8 cellular contexts compared by ENCODE assay signal in the genomic region with DNA sequence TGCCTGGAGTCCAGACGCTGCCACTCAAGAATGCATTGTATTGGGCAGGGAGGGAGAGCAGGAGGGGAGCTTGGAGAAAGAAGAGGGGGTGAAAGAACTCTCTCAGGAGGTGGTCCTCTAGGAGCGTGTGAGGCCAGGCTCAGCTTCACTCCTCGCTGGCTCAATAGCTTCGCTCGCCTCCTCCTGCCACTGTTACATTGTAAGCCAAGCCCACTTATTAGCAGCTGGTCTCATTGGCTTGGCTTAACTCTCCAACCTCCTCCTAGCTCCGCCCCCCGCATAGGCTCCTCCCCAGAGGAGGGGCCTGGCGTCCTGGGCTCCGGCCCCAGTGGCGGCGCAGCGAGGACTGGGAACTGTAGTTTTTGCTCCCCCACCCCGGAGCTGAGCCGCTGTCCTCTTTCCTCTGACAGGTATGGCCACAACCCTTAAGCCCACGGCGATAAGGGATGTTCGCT. TPM values are rescaled to one million over a fixed set of nuclear protein-coding genes. Genes with fewer than 3 reads are reported as not detected.
DNase-seq lines count a peak whose midpoint lies in the region; ATAC-seq and TF ChIP-seq lines count a peak whose summit lies in the region.

A gene (minus strand): TSS at position 165 of the 455 bp plus-strand sequence. CDS start 317 bp downstream, outside the sequence.

- WGBS in right cardiac atrium: under 1% methylated on average over 17 of the region's 17 CpGs

- intact Hi-C loops in right cardiac atrium (cut with DNase I): loop anchor here in 3 of 4 donors (10.0 kb wide), 4 partner anchors 105 to 385 kb away; a partner anchor contains a TSS

- H3K27me3 ChIP-seq in right cardiac atrium (ENCODE audit: control insufficient read depth, insufficient read depth): no peaks in the 10 kb centered on the region

- no peaks in the 10 kb centered on the region for H3K4me1 ChIP-seq in right cardiac atrium (ENCODE audit: control insufficient read depth, insufficient read depth, low read length)

- DNase-seq in GM12865 (ENCODE audit: low read depth) (peak; percentile 96), NCI-H128 (lab: John Stamatoyannopoulos, UW; ENCODE audit: unreplicated experiment) (peak; percentile 97), T follicular helper cell (ENCODE audit: low read depth) (peak; percentile 67), anterior cingulate cortex (lab: John Stamatoyannopoulos, UW) (peak in 57 of 58 donors; percentile 50 to 97 (median 90)), right cardiac atrium (peak; percentile 93 to 98 (median 97)), putamen (ENCODE audit: low spot score) (peak; percentile 97)
- DNase-seq in NK-92 treated with Interleukin-12 subunit alpha and Interleukin-12 subunit beta, amount 100 ng/mL, for 24 hours (lab: John Stamatoyannopoulos, UW): no peak

- H3K4me3 ChIP-seq in GM12865 (ENCODE audit: low read depth, low read length) (peak within 1 kb of the TSS; percentile 26), right cardiac atrium (ENCODE audit: low read length) (peak within 1 kb of the TSS; percentile 27)

- no peaks in the 10 kb centered on the region for H3K9me3 ChIP-seq in right cardiac atrium (ENCODE audit: control insufficient read depth, low read length)

- ATAC-seq in HG02642 (IDR thresholded peaks at IDR 0.05; ENCODE audit: poor library complexity, unreplicated experiment): peak; percentile 90
- peak; percentile 98 for ATAC-seq in right cardiac atrium

- H3K27ac ChIP-seq in right cardiac atrium (ENCODE audit: low read length): no peak within 1 kb of the TSS

- TF ChIP-seq CTCF in GM12865 (IDR thresholded peaks at IDR 0.05; ENCODE audit: insufficient read depth, low read depth, low read length, missing control alignments): no peak

RNA-seq across cellular contexts. Expression of the gene that starts here (rescaled TPM):
- 1 to 10 TPM; 2.4 to 3.8 (median 3.4) TPM for total RNA-seq in right cardiac atrium
- polyA plus RNA-seq in right cardiac atrium: 1.2 TPM
